ENCODE assay signal across 2 cellular contexts in the genomic region with DNA sequence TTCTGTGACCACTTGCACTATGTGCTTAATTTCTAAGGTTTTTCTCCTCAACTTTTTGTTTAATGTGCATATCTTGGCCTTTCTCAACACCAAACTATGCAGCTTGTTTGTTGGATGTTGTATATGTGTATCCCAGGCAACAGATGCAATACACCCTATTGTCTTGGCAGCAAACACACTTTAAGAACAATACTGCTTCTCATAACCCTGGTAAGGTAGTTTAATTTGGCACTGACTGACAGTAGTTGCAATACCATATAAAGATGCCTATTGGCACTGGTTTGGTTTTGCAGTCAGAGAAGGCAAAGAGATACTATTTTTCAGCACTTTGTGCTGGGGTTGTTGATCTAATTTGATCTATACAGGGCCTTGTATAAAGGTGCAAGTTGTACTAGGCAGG.
TF ChIP-seq lines count a peak whose summit lies in the region.

No MANE protein-coding gene starts in this region.

TF ChIP-seq in A549, 52 proteins besides CTCF, POLR2A, EP300 and RAD21 (continued from another document):
- TF ChIP-seq POLR2AphosphoS2 (conservative IDR thresholded peaks at IDR 0.05; ENCODE audit: low read length), result no peak
- TF ChIP-seq ZNF302 (CRISPR knock-in tag; IDR thresholded peaks at IDR 0.05), result no peak
- no peak for TF ChIP-seq HEYL (CRISPR knock-in tag; IDR thresholded peaks at IDR 0.05)
- TF ChIP-seq NFE2L2 (conservative IDR thresholded peaks at IDR 0.05; ENCODE audit: low read length), result no peak
- no peak for TF ChIP-seq RCOR1 (IDR thresholded peaks at IDR 0.05; ENCODE audit: low read depth, low read length)
- no peak for TF ChIP-seq CBX8 (IDR thresholded peaks at IDR 0.05)

TF ChIP-seq in IMR-90, 13 proteins besides CTCF, POLR2A, EP300 and RAD21:
- TF ChIP-seq, protein P1, sequence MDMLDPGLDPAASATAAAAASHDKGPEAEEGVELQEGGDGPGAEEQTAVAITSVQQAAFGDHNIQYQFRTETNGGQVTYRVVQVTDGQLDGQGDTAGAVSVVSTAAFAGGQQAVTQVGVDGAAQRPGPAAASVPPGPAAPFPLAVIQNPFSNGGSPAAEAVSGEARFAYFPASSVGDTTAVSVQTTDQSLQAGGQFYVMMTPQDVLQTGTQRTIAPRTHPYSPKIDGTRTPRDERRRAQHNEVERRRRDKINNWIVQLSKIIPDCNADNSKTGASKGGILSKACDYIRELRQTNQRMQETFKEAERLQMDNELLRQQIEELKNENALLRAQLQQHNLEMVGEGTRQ (IDR thresholded peaks at IDR 0.05; ENCODE audit: low read depth, low read length), result no peak
- TF ChIP-seq FOS (IDR thresholded peaks at IDR 0.05; ENCODE audit: low read depth, low read length) (no peak), NFE2L2 (IDR thresholded peaks at IDR 0.05; ENCODE audit: low read depth, low read length) (no peak), MXI1 (IDR thresholded peaks at IDR 0.05; ENCODE audit: borderline replicate concordance, low read depth, low read length) (no peak), CEBPB (IDR thresholded peaks at IDR 0.05; ENCODE audit: low read depth, low read length) (no peak), RCOR1 (IDR thresholded peaks at IDR 0.05; ENCODE audit: insufficient replicate concordance, low read length) (no peak), CHD1 (IDR thresholded peaks at IDR 0.05; ENCODE audit: low read depth, low read length) (no peak)
TF ChIP-seq in IMR-90: peak in this region for 0.
